Comparison of ENCODE assay signal across 11 cellular contexts in genomic region chr5:150035139-150035893, GRCh38. TPM values are rescaled to one million over a fixed set of nuclear protein-coding genes. Genes with fewer than 3 reads are reported as not detected.
DNase-seq lines count a peak whose midpoint lies in the region; ATAC-seq and FAIRE-seq lines count a peak whose summit lies in the region.
"Had no signal": no experiment of that assay in that cellular context is flagged by ENCODE, and none has a peak within 500 bp of the region (broad histone marks: within the 10 kb centered on the region; RNA-seq: fewer than 3 reads in every experiment).

No MANE protein-coding gene starts in this region.

- H3K4me1 Mint-ChIP-seq in activated T-helper 17 cell treated with anti-CD3 and anti-CD28 coated beads, Interleukin-2, amount 50 U/mL, for 72 hours: no peaks in the 10 kb centered on the region

- H3K9me3 Mint-ChIP-seq in activated T-helper 17 cell treated with anti-CD3 and anti-CD28 coated beads, Interleukin-2, amount 50 U/mL, for 72 hours: no peaks in the 10 kb centered on the region
- H3K9me3 Mint-ChIP-seq: dendritic cell treated with granulocyte-macrophage colony-stimulating factor and Interleukin-4, amounts not matched to agents 40 ng/mL and 50 ng/mL, for 4 days had no signal

- H3K27me3 Mint-ChIP-seq in activated T-helper 17 cell treated with anti-CD3 and anti-CD28 coated beads, Interleukin-2, amount 50 U/mL, for 72 hours: no peaks in the 10 kb centered on the region
- H3K27me3 Mint-ChIP-seq: dendritic cell treated with granulocyte-macrophage colony-stimulating factor and Interleukin-4, amounts not matched to agents 40 ng/mL and 50 ng/mL, for 4 days had no signal

- peak; percentile 89 for ATAC-seq in GM21515 (IDR thresholded peaks at IDR 0.05; ENCODE audit: unreplicated experiment)
- peak; percentile 83 for ATAC-seq in HG03196 (IDR thresholded peaks at IDR 0.05; ENCODE audit: unreplicated experiment)
- no peak for ATAC-seq in activated T-helper 17 cell treated with anti-CD3 and anti-CD28 coated beads, Interleukin-2, amount 50 U/mL, for 72 hours (replicated peaks)

- no peak overlapping the region for H3K4me3 Mint-ChIP-seq in activated T-helper 17 cell treated with anti-CD3 and anti-CD28 coated beads, Interleukin-2, amount 50 U/mL, for 72 hours
- H3K4me3 Mint-ChIP-seq: dendritic cell treated with granulocyte-macrophage colony-stimulating factor and Interleukin-4, amounts not matched to agents 40 ng/mL and 50 ng/mL, for 4 days had no signal

- H3K27ac Mint-ChIP-seq in activated T-helper 17 cell treated with anti-CD3 and anti-CD28 coated beads, Interleukin-2, amount 50 U/mL, for 72 hours: peak overlapping the region; percentile 8
- H3K27ac Mint-ChIP-seq: dendritic cell treated with granulocyte-macrophage colony-stimulating factor and Interleukin-4, amounts not matched to agents 40 ng/mL and 50 ng/mL, for 4 days had no signal

- H3K36me3 Mint-ChIP-seq in activated T-helper 17 cell treated with anti-CD3 and anti-CD28 coated beads, Interleukin-2, amount 50 U/mL, for 72 hours (ENCODE audit: low read depth): peaks cover 100% of the 10 kb centered on the region

- DNase-seq in GM18507 (ENCODE audit: extremely low spot score, insufficient read length, low read depth) (no peak), HT-29 (ENCODE audit: low spot score) (no peak), NCI-H2227 (lab: John Stamatoyannopoulos, UW; ENCODE audit: unreplicated experiment) (no peak), AG08396 (ENCODE audit: low spot score) (no peak)
- no peak for DNase-seq in activated CD4-positive, CD25-positive, alpha-beta regulatory T cell (lab: John Stamatoyannopoulos, UW)
- DNase-seq: kidney, substantia nigra had no signal

- peak; percentile 54 for FAIRE-seq in GM18507 (lab: Jason Lieb, UNC)
- FAIRE-seq: kidney had no signal

RNA-seq across cellular contexts. Expression of gene HMGXB3, which starts 34.8 kb away (rescaled TPM):
- total RNA-seq in activated T-helper 17 cell treated with anti-CD3 and anti-CD28 coated beads, Interleukin-2, amount 50 U/mL, for 72 hours: 10 to 100 TPM; 28.2 to 42.6 TPM
- total RNA-seq in HT-29 (2014; rRNA removed; shearing (Covaris generic)): 49.0 and 53.6 TPM in 2 replicates

RNA-seq across cellular contexts. Expression of gene TIGD6, which starts 34.9 kb away (rescaled TPM):
- 1 to 10 TPM; 2.4 to 3.3 TPM for total RNA-seq in activated T-helper 17 cell treated with anti-CD3 and anti-CD28 coated beads, Interleukin-2, amount 50 U/mL, for 72 hours
- 2.8 and 3.1 TPM in 2 replicates for total RNA-seq in HT-29 (2014; rRNA removed; shearing (Covaris generic))

RNA-seq across cellular contexts. Expression of gene CSF1R, which starts 51.0 kb away (rescaled TPM):
- total RNA-seq in activated T-helper 17 cell treated with anti-CD3 and anti-CD28 coated beads, Interleukin-2, amount 50 U/mL, for 72 hours: 1 to 10 TPM in 1 of 2 donors, under 1 TPM in 1; 0.87 to 2.8 TPM
- total RNA-seq in HT-29 (2014; rRNA removed; shearing (Covaris generic)): not detected in 2 replicates
